8 cellular contexts compared by ENCODE assay signal in the genomic region with DNA sequence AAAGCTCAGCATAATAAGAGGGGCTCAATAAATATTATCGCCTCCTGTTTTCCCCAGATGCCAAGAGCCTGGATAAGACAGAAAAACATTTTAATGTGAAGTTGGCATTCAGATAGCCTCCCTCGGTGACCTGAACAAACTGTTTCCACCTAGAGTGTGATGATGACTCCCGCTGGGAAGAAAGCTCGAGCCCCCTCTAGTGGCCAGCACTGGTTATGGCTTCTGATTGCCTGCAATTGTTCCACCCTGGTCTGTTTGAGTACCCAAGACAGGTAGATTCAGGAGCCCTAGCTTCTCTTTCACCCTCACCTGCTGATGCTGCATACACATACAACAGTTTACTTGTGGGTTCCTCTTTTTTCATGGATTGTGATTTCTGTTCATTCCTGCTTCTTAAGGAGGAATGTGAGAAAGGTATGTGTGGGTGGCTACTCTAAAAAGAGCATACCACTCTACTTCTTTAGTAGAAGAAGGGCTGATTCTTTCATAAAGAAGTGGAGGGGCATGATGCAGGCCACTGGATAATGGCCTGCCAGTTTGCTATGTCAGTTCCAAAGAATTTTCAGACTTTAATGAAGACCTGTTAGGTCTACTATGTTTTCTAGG. TPM values are rescaled to one million over a fixed set of nuclear protein-coding genes. Genes with fewer than 3 reads are reported as not detected.
DNase-seq lines count a peak whose midpoint lies in the region; ATAC-seq and TF ChIP-seq lines count a peak whose summit lies in the region.

No MANE protein-coding gene starts in this region.

- H3K36me3 ChIP-seq in right atrium auricular region (peaks cover 42% of the 10 kb centered on the region), gastrocnemius medialis (peaks cover 0 to 27% of the 10 kb centered on the region in 2 donors)

- H3K9me3 Mint-ChIP-seq in CD4-positive, alpha-beta T cell: no peaks in the 10 kb centered on the region

- H3K4me1 ChIP-seq in right atrium auricular region (peaks cover 0 to 3% of the 10 kb centered on the region in 2 donors), gastrocnemius medialis (peaks cover 16 to 48% of the 10 kb centered on the region in 2 donors)

- TF ChIP-seq POLR2A in gastrocnemius medialis (IDR thresholded peaks at IDR 0.05): no peak

- peak; percentile 64 to 86 (median 77) for DNase-seq in CD4-positive, alpha-beta T cell
- DNase-seq in NAMALWA (ENCODE audit: low spot score): peak; percentile 63
- peak; percentile 65 to 78 (median 66) for DNase-seq in T-helper 17 cell
- DNase-seq in amniotic epithelial cell (ENCODE audit: low read depth): peak; percentile 55
- peak; percentile 93 for DNase-seq in right atrium auricular region (ENCODE audit: low spot score)
- peak; percentile 66 to 78 for DNase-seq in gastrocnemius medialis

- H3K4me3 ChIP-seq in right atrium auricular region (no peak overlapping the region), gastrocnemius medialis (no peak overlapping the region)

- CTCF ChIA-PET in CD4-positive, alpha-beta T cell (lab: Charles Lee): interaction anchor here (0.6 to 5.8 kb wide), 18 partner anchors 12 to 1926 kb away, joined by 3 to 47 read pairs (median 4); a partner anchor contains a TSS

- ATAC-seq in CD4-positive, alpha-beta T cell (ENCODE audit: poor library complexity): peak; percentile 98
- ATAC-seq in GM21360 (IDR thresholded peaks at IDR 0.05; ENCODE audit: unreplicated experiment): peak; percentile 64
- ATAC-seq in T-helper 17 cell: peak; percentile 96
- ATAC-seq in gastrocnemius medialis: peak; percentile 80 to 87
- no peak for ATAC-seq in HG03442 (IDR thresholded peaks at IDR 0.05; ENCODE audit: unreplicated experiment)

- POLR2A ChIA-PET in CD4-positive, alpha-beta T cell (lab: Charles Lee): interaction anchor here (0.6 to 3.1 kb wide), 3 partner anchors 14 to 77 kb away, joined by 4 to 23 read pairs (median 6); a partner anchor contains a TSS

- intact Hi-C loops in CD4-positive, alpha-beta T cell (cut with DNase I, micrococcal nuclease): loop anchor here (1.0 to 10.0 kb wide), 5 partner anchors 77 to 522 kb away; no protein-coding TSS in a partner anchor
- intact Hi-C loops in gastrocnemius medialis (cut with DNase I; ENCODE audit: low total_unique reads): loop anchor here (1.0 kb wide), 1 partner anchor 77 kb away; no protein-coding TSS in a partner anchor

- peaks cover 18% of the 10 kb centered on the region for H3K4me1 Mint-ChIP-seq in CD4-positive, alpha-beta T cell (ENCODE audit: low read depth)
- peaks cover 5% of the 10 kb centered on the region for H3K4me1 Mint-ChIP-seq in T-helper 17 cell

- no peaks in the 10 kb centered on the region for H3K27me3 Mint-ChIP-seq in CD4-positive, alpha-beta T cell
- H3K27me3 Mint-ChIP-seq in T-helper 17 cell: no peaks in the 10 kb centered on the region

- H3K4me3 Mint-ChIP-seq in CD4-positive, alpha-beta T cell: no peak overlapping the region
- H3K4me3 Mint-ChIP-seq in T-helper 17 cell: no peak overlapping the region

- in situ Hi-C loops in gastrocnemius medialis (cut with MboI; ENCODE audit: low sequenced_read_pairs in 4 of 4): loop anchor here (5.0 kb wide), 1 partner anchor 77 kb away; a partner anchor contains a TSS

- no peak overlapping the region for H3K27ac ChIP-seq in CD4-positive, alpha-beta T cell (ENCODE audit: low read depth, low read length)
- H3K27ac ChIP-seq in right atrium auricular region: no peak overlapping the region
- H3K27ac ChIP-seq in gastrocnemius medialis: peak overlapping the region in 3 of 4 donors; percentile 39 to 58 (median 49)

- H3K27ac Mint-ChIP-seq in CD4-positive, alpha-beta T cell: no peak overlapping the region
- peak overlapping the region; percentile 16 for H3K27ac Mint-ChIP-seq in T-helper 17 cell

- no peaks in the 10 kb centered on the region for H3K9me3 ChIP-seq in CD4-positive, alpha-beta T cell (ENCODE audit: control insufficient read depth, low read length)
- H3K9me3 ChIP-seq in T-helper 17 cell (ENCODE audit: control insufficient read depth, low read length, poor library complexity, severe bottlenecking) (no peaks in the 10 kb centered on the region), right atrium auricular region (no peaks in the 10 kb centered on the region), gastrocnemius medialis (no peaks in the 10 kb centered on the region)

- TF ChIP-seq CTCF in CD4-positive, alpha-beta T cell (IDR thresholded peaks at IDR 0.05): peak; percentile 94
- TF ChIP-seq CTCF in right atrium auricular region (IDR thresholded peaks at IDR 0.05) (peak; percentile 93 to 98), gastrocnemius medialis (IDR thresholded peaks at IDR 0.05 in 4 of 5, conservative IDR thresholded peaks at IDR 0.05 in 1 of 5) (peak; percentile 93 to 97 (median 95))

- peaks cover 75% of the 10 kb centered on the region for H3K36me3 Mint-ChIP-seq in CD4-positive, alpha-beta T cell (ENCODE audit: low read depth)
- peaks cover 3% of the 10 kb centered on the region for H3K36me3 Mint-ChIP-seq in T-helper 17 cell (ENCODE audit: low read depth)

- H3K27me3 ChIP-seq in CD4-positive, alpha-beta T cell (ENCODE audit: control insufficient read depth, insufficient read depth, low read length): no peaks in the 10 kb centered on the region
- no peaks in the 10 kb centered on the region for H3K27me3 ChIP-seq in right atrium auricular region
- no peaks in the 10 kb centered on the region for H3K27me3 ChIP-seq in gastrocnemius medialis

RNA-seq across cellular contexts. Expression of a gene that starts 6.4 kb away (rescaled TPM):
- total RNA-seq in CD4-positive, alpha-beta T cell: 1 to 10 TPM; 5.7 to 5.8 TPM
- total RNA-seq in T-helper 17 cell (1 to 10 TPM; 8.4 to 9.0 TPM), right atrium auricular region (1 to 10 TPM; 5.3 to 7.1 TPM), gastrocnemius medialis (1 to 10 TPM; 3.7 to 6.4 (median 4.7) TPM)

RNA-seq across cellular contexts. Expression of a gene that starts 6.8 kb away (rescaled TPM):
- 10 to 100 TPM; 19.8 to 26.4 TPM for total RNA-seq in CD4-positive, alpha-beta T cell
- total RNA-seq in T-helper 17 cell (10 to 100 TPM; 26.0 to 31.9 TPM), right atrium auricular region (10 to 100 TPM; 15.3 to 22.6 TPM), gastrocnemius medialis (10 to 100 TPM in 3 of 4 donors, 1 to 10 TPM in 1; 9.1 to 36.0 (median 16.4) TPM)

Comparison
In these comparisons a context has a peak if more than half of its experiments do, and no peak if none do; other contexts are left out.
1. H3K27ac ChIP-seq: peak in gastrocnemius medialis (3 of 4); none in CD4-positive, alpha-beta T cell (single experiment) and right atrium auricular region (0 of 2).
2. Peak in every context shown above with its lines, with median percentiles within 50 percentile points of each other: DNase-seq and CTCF ChIP-seq.